In the genomic region with DNA sequence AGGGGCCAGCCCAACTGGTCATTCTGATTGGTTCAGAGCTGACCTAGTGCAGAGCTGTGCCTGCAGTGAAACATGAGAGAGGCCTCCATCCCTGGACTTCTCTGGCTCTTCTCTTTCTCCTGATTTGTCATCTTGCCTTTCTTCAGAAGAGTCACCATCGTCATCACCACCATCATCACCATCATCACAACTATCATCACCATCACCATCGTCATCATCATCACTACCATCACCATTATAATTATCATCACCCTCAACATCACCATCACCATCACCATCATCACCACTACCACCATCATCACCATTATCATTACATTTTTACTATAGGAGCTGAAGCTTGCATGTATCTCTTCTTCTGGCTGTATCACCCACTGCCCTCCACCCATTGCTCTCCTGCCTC, we compare ENCODE assay signal across 1 cellular context.
TF ChIP-seq lines count a peak whose summit lies in the region.

No MANE protein-coding gene starts in this region.

TF ChIP-seq in HepG2, 621 proteins besides CTCF, POLR2A, EP300 and RAD21:
- TF ChIP-seq, protein P1, sequence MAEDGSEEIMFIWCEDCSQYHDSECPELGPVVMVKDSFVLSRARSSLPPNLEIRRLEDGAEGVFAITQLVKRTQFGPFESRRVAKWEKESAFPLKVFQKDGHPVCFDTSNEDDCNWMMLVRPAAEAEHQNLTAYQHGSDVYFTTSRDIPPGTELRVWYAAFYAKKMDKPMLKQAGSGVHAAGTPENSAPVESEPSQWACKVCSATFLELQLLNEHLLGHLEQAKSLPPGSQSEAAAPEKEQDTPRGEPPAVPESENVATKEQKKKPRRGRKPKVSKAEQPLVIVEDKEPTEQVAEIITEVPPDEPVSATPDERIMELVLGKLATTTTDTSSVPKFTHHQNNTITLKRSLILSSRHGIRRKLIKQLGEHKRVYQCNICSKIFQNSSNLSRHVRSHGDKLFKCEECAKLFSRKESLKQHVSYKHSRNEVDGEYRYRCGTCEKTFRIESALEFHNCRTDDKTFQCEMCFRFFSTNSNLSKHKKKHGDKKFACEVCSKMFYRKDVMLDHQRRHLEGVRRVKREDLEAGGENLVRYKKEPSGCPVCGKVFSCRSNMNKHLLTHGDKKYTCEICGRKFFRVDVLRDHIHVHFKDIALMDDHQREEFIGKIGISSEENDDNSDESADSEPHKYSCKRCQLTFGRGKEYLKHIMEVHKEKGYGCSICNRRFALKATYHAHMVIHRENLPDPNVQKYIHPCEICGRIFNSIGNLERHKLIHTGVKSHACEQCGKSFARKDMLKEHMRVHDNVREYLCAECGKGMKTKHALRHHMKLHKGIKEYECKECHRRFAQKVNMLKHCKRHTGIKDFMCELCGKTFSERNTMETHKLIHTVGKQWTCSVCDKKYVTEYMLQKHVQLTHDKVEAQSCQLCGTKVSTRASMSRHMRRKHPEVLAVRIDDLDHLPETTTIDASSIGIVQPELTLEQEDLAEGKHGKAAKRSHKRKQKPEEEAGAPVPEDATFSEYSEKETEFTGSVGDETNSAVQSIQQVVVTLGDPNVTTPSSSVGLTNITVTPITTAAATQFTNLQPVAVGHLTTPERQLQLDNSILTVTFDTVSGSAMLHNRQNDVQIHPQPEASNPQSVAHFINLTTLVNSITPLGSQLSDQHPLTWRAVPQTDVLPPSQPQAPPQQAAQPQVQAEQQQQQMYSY (CRISPR knock-in tag; IDR thresholded peaks at IDR 0.05) = no peak
- TF ChIP-seq CREB1 (IDR thresholded peaks at IDR 0.05) = peak; percentile 96
- TF ChIP-seq CREB1 (CRISPR knock-in tag; IDR thresholded peaks at IDR 0.05) = no peak
- no peak for TF ChIP-seq FLYWCH1 (CRISPR knock-in tag; IDR thresholded peaks at IDR 0.05)
- TF ChIP-seq ZZZ3 (CRISPR knock-in tag; IDR thresholded peaks at IDR 0.05; ENCODE audit: borderline replicate concordance) = no peak
- no peak for TF ChIP-seq POLR2G (IDR thresholded peaks at IDR 0.05; ENCODE audit: low read depth, low read length)
- TF ChIP-seq, protein P2, sequence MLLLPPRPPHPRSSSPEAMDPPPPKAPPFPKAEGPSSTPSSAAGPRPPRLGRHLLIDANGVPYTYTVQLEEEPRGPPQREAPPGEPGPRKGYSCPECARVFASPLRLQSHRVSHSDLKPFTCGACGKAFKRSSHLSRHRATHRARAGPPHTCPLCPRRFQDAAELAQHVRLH (CRISPR knock-in tag; IDR thresholded peaks at IDR 0.05; ENCODE audit: borderline replicate concordance, low read depth) = no peak
- TF ChIP-seq, protein P3, sequence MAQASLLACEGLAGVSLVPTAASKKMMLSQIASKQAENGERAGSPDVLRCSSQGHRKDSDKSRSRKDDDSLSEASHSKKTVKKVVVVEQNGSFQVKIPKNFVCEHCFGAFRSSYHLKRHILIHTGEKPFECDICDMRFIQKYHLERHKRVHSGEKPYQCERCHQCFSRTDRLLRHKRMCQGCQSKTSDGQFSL (CRISPR knock-in tag; IDR thresholded peaks at IDR 0.05) = no peak
- TF ChIP-seq, protein P4, sequence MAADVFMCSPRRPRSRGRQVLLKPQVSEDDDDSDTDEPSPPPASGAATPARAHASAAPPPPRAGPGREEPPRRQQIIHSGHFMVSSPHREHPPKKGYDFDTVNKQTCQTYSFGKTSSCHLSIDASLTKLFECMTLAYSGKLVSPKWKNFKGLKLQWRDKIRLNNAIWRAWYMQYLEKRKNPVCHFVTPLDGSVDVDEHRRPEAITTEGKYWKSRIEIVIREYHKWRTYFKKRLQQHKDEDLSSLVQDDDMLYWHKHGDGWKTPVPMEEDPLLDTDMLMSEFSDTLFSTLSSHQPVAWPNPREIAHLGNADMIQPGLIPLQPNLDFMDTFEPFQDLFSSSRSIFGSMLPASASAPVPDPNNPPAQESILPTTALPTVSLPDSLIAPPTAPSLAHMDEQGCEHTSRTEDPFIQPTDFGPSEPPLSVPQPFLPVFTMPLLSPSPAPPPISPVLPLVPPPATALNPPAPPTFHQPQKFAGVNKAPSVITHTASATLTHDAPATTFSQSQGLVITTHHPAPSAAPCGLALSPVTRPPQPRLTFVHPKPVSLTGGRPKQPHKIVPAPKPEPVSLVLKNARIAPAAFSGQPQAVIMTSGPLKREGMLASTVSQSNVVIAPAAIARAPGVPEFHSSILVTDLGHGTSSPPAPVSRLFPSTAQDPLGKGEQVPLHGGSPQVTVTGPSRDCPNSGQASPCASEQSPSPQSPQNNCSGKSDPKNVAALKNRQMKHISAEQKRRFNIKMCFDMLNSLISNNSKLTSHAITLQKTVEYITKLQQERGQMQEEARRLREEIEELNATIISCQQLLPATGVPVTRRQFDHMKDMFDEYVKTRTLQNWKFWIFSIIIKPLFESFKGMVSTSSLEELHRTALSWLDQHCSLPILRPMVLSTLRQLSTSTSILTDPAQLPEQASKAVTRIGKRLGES (CRISPR knock-in tag; IDR thresholded peaks at IDR 0.05; ENCODE audit: borderline replicate concordance) = no peak
- no peak for TF ChIP-seq ZNF326 (CRISPR knock-in tag; IDR thresholded peaks at IDR 0.05; ENCODE audit: borderline replicate concordance)
- 0 out of 2 replicates have a peak, but pooled peaks have one; percentile 11 for TF ChIP-seq ATF7 (IDR thresholded peaks at IDR 0.05)
- no peak for TF ChIP-seq ATF7 (CRISPR knock-in tag; IDR thresholded peaks at IDR 0.05)
- no peak for TF ChIP-seq WIZ (CRISPR knock-in tag; IDR thresholded peaks at IDR 0.05)
- TF ChIP-seq ZNF850 (CRISPR knock-in tag; conservative IDR thresholded peaks at IDR 0.05) = no peak
- TF ChIP-seq SOX6 (IDR thresholded peaks at IDR 0.05) = 0 out of 2 replicates have a peak, but pooled peaks have one; percentile 31
- TF ChIP-seq SOX6 (CRISPR knock-in tag; IDR thresholded peaks at IDR 0.05) = no peak
- TF ChIP-seq DMAP1 (CRISPR knock-in tag; IDR thresholded peaks at IDR 0.05) = no peak
- no peak for TF ChIP-seq ZFP90 (CRISPR knock-in tag; IDR thresholded peaks at IDR 0.05; ENCODE audit: borderline replicate concordance)
- TF ChIP-seq SAP130 (CRISPR knock-in tag; IDR thresholded peaks at IDR 0.05; ENCODE audit: low read depth) = no peak
- no peak for TF ChIP-seq FOXA3 (CRISPR knock-in tag; IDR thresholded peaks at IDR 0.05)
- no peak for TF ChIP-seq ZNF598 (CRISPR knock-in tag; IDR thresholded peaks at IDR 0.05; ENCODE audit: borderline replicate concordance)
- no peak for TF ChIP-seq ZNF354B (CRISPR knock-in tag; IDR thresholded peaks at IDR 0.05)
- no peak for TF ChIP-seq ZBTB20 (CRISPR knock-in tag; IDR thresholded peaks at IDR 0.05; ENCODE audit: borderline replicate concordance, low read depth)
